20 cellular contexts compared by ENCODE assay signal in the genomic region with DNA sequence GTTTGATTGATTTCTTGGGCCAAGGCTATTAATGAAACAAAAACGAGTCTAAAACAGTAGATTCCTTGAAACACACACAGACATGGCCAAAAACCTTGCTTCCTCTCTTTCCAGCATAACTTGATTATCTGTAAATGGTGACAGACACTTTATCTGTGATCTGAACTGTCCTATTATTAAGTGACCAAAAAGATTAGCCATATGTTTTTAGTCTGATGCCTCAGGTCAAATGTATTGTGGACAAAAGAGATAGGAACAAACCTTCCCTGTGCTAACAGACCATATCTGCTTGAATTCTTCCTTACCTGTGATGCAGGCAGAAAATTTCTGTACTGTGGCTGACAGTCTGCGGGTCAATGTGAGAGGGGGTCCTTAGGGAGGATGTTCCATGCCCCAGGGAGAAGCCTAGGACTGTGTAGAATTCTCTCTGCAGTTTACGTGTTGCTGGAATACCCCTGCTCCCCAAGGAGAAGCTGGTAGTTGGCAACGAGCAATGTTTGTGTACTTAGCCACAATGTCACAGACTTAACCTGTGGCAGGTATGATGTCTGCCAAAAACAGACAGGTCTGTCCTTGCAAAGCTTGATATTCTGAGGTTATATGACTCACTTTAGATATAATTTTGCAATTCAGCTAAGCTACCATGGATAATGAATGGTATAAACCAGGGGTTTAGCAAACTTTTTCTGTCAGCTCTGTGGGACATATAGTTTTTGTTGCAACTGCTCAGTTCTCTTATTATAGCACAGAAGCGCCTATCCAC.
"Had no signal": no experiment of that assay in that cellular context is flagged by ENCODE, and none has a peak within 500 bp of the region (broad histone marks: within the 10 kb centered on the region; RNA-seq: fewer than 3 reads in every experiment).

No MANE protein-coding gene starts in this region.

- H3K9me3 Mint-ChIP-seq: activated naive CD4-positive, alpha-beta T cell treated with anti-CD3 and anti-CD28 coated beads, Interleukin-2, amount 50 U/mL, for 72 hours; dendritic cell treated with granulocyte-macrophage colony-stimulating factor and Interleukin-4, amounts not matched to agents 40 ng/mL and 50 ng/mL, for 4 days; memory B cell; naive thymus-derived CD8-positive, alpha-beta T cell had no signal

- H3K4me1 Mint-ChIP-seq: memory B cell; naive thymus-derived CD8-positive, alpha-beta T cell had no signal

- H3K36me3 ChIP-seq: adrenal gland, cardiac muscle cell, left ventricle myocardium inferior, ovary, stomach, upper lobe of left lung had no signal

- H3K4me2 ChIP-seq: smooth muscle cell had no signal

- H3K4me1 ChIP-seq: adrenal gland, left ventricle myocardium inferior, stomach, testis, upper lobe of left lung had no signal

- DNase-seq: activated CD4-positive, alpha-beta T cell treated with anti-CD3 and anti-CD28 coated beads, Interleukin-2, amount 50 U/mL, for 4 hours; activated gamma-delta T cell; adrenal gland; effector CD8-positive, alpha-beta T cell; foreskin fibroblast; hippocampal formation; left ventricle myocardium inferior; naive thymus-derived CD8-positive, alpha-beta T cell; ovary; stimulated activated CD4-positive, alpha-beta T cell treated with anti-CD3 and anti-CD28 coated beads, Interleukin-4, amount 100 ng/mL, for 1 hour; stomach; T-helper 17 cell; testis; upper lobe of left lung had no signal

- H3K27ac Mint-ChIP-seq: activated naive CD4-positive, alpha-beta T cell treated with anti-CD3 and anti-CD28 coated beads, Interleukin-2, amount 50 U/mL, for 72 hours; dendritic cell treated with granulocyte-macrophage colony-stimulating factor and Interleukin-4, amounts not matched to agents 40 ng/mL and 50 ng/mL, for 4 days; memory B cell; naive thymus-derived CD8-positive, alpha-beta T cell; T-helper 17 cell had no signal

- H3K27me3 ChIP-seq: adrenal gland, cardiac muscle cell, ovary, testis, upper lobe of left lung had no signal

- H3K9me3 ChIP-seq: adrenal gland, left ventricle myocardium inferior, ovary, stomach, testis, upper lobe of left lung had no signal

- H3K36me3 Mint-ChIP-seq: activated naive CD4-positive, alpha-beta T cell treated with anti-CD3 and anti-CD28 coated beads, Interleukin-2, amount 50 U/mL, for 72 hours; memory B cell; naive thymus-derived CD8-positive, alpha-beta T cell had no signal

- H3K4me3 Mint-ChIP-seq: dendritic cell treated with granulocyte-macrophage colony-stimulating factor and Interleukin-4, amounts not matched to agents 40 ng/mL and 50 ng/mL, for 4 days; memory B cell; naive thymus-derived CD8-positive, alpha-beta T cell; T-helper 17 cell had no signal

- H3K4me3 ChIP-seq: adrenal gland, cardiac muscle cell, left ventricle myocardium inferior, ovary, smooth muscle cell, stomach, testis, upper lobe of left lung had no signal

- H3K27ac ChIP-seq: adrenal gland, cardiac muscle cell, left ventricle myocardium inferior, ovary, stomach, testis, upper lobe of left lung had no signal

- ATAC-seq: activated naive CD4-positive, alpha-beta T cell treated with anti-CD3 and anti-CD28 coated beads, Interleukin-2, amount 50 U/mL, for 72 hours; naive thymus-derived CD8-positive, alpha-beta T cell; sciatic nerve; T-helper 17 cell had no signal
